In genomic region chr13:46498650-46499049, GRCh38 we compare ENCODE assay signal across 31 cellular contexts.
"Had no signal": no experiment of that assay in that cellular context is flagged by ENCODE, and none has a peak within 500 bp of the region (broad histone marks: within the 10 kb centered on the region; RNA-seq: fewer than 3 reads in every experiment).

No MANE protein-coding gene starts in this region.

- H3K36me3 ChIP-seq: WERI-Rb-1 had no signal

- H3K27ac ChIP-seq: VCaP, WERI-Rb-1 had no signal

- ATAC-seq: activated CD4-positive, alpha-beta T cell treated with anti-CD3 and anti-CD28 coated beads for 36 hours; activated CD4-positive, CD25-positive, alpha-beta regulatory T cell treated with anti-CD3 and anti-CD28 coated beads, Interleukin-2, amount 50 U/mL, for 24 hours; activated CD8-positive, alpha-beta memory T cell treated with anti-CD3 and anti-CD28 coated beads, Interleukin-2, amount 10 ng/mL, durations not matched to agents 7 days and 5 days; activated CD8-positive, alpha-beta T cell treated with anti-CD3 and anti-CD28 coated beads for 36 hours; activated CD8-positive, alpha-beta T cell treated with anti-CD3 and anti-CD28 coated beads, Interleukin-2, amount 10 ng/mL, durations not matched to agents 7 days and 5 days; T-cell; T-helper 17 cell; WTC11 had no signal

- DNase-seq: activated B cell treated with CpG ODN at 0.5 μM for 24 hours; activated CD4-positive, alpha-beta memory T cell treated with anti-CD3 and anti-CD28 coated beads for 36 hours; activated CD4-positive, alpha-beta memory T cell treated with anti-CD3 and anti-CD28 coated beads, Interleukin-2, amount 10 ng/mL, durations not matched to agents 7 days and 5 days; activated CD4-positive, alpha-beta T cell treated with anti-CD3 and anti-CD28 coated beads for 1 hour; activated CD4-positive, alpha-beta T cell treated with anti-CD3 and anti-CD28 coated beads for 36 hours; activated CD4-positive, alpha-beta T cell treated with anti-CD3 and anti-CD28 coated beads for 4 hours; activated CD4-positive, alpha-beta T cell treated with anti-CD3 and anti-CD28 coated beads for 48 hours; activated CD4-positive, alpha-beta T cell treated with anti-CD3 and anti-CD28 coated beads, Interleukin-2, amount 10 ng/mL, durations not matched to agents 24 days and 14 days; activated CD4-positive, alpha-beta T cell treated with anti-CD3 and anti-CD28 coated beads, Interleukin-2, amount 10 ng/mL, durations not matched to agents 7 days and 5 days; activated CD4-positive, alpha-beta T cell treated with anti-CD3 and anti-CD28 coated beads, Interleukin-2, amount 50 U/mL, for 1 hour; activated CD4-positive, alpha-beta T cell treated with anti-CD3 and anti-CD28 coated beads, Interleukin-2, amount 50 U/mL, for 4 hours; activated CD4-positive, alpha-beta T cell treated with anti-CD3 and anti-CD28 coated beads, Interleukin-2, amount 50 U/mL, for 48 hours; activated CD4-positive, CD25-positive, alpha-beta regulatory T cell; activated CD4-positive, CD25-positive, alpha-beta regulatory T cell treated with anti-CD3 and anti-CD28 coated beads, Interleukin-2, amount 50 U/mL, for 72 hours; activated CD8-positive, alpha-beta memory T cell treated with anti-CD3 and anti-CD28 coated beads for 24 hours; activated CD8-positive, alpha-beta memory T cell treated with anti-CD3 and anti-CD28 coated beads, Interleukin-2, amount 10 ng/mL, durations not matched to agents 7 days and 5 days; activated CD8-positive, alpha-beta memory T cell treated with anti-CD3 and anti-CD28 coated beads, Interleukin-2, amount 50 U/mL, for 4 hours; activated CD8-positive, alpha-beta memory T cell treated with anti-CD3 and anti-CD28 coated beads, Interleukin-2, amount 50 U/mL, for 48 hours; activated CD8-positive, alpha-beta T cell treated with anti-CD3 and anti-CD28 coated beads for 36 hours; activated CD8-positive, alpha-beta T cell treated with anti-CD3 and anti-CD28 coated beads, Interleukin-2, amount 10 ng/mL, durations not matched to agents 7 days and 5 days; SW 1271; T-cell; T-helper 1 cell; T-helper 17 cell; T-helper 2 cell; T-helper 9 cell; T1000; WERI-Rb-1 had no signal
